ENCODE assay signal across 16 cellular contexts in genomic region chr5:79074641-79075040, GRCh38. TPM values are rescaled to one million over a fixed set of nuclear protein-coding genes. Genes with fewer than 3 reads are reported as not detected.
DNase-seq lines count a peak whose midpoint lies in the region; ATAC-seq, FAIRE-seq and TF ChIP-seq lines count a peak whose summit lies in the region.
"Had no signal": no experiment of that assay in that cellular context is flagged by ENCODE, and none has a peak within 500 bp of the region (broad histone marks: within the 10 kb centered on the region; RNA-seq: fewer than 3 reads in every experiment).

No MANE protein-coding gene starts in this region.

- H4K20me1 ChIP-seq in PC-3 (ENCODE audit: low read length): no peaks in the 10 kb centered on the region

- no peak for FAIRE-seq in urothelium cell line (lab: Jason Lieb, UNC)

- peaks cover 8% of the 10 kb centered on the region; the same call in 1 of the 2 replicates for H3K4me1 ChIP-seq in PC-3 (ENCODE audit: insufficient read depth, low read length)
- H3K4me1 ChIP-seq: Peyer's patch had no signal

- no peaks in the 10 kb centered on the region for H3K79me2 ChIP-seq in PC-3 (ENCODE audit: low read length)

- POLR2A ChIA-PET in PC-3 (lab: Charles Lee; ENCODE audit: unreplicated experiment): no interaction called here

- H3K9me3 Mint-ChIP-seq in activated naive CD8-positive, alpha-beta T cell treated with anti-CD3 and anti-CD28 coated beads, Interleukin-2, amount 50 U/mL, for 24 hours: peaks cover 4% of the 10 kb centered on the region
- H3K9me3 Mint-ChIP-seq in activated naive CD8-positive, alpha-beta T cell treated with anti-CD3 and anti-CD28 coated beads for 36 hours: no peaks in the 10 kb centered on the region

- H3K36me3 Mint-ChIP-seq in activated naive CD8-positive, alpha-beta T cell treated with anti-CD3 and anti-CD28 coated beads, Interleukin-2, amount 50 U/mL, for 24 hours (ENCODE audit: low read depth): no peaks in the 10 kb centered on the region
- no peaks in the 10 kb centered on the region for H3K36me3 Mint-ChIP-seq in activated naive CD8-positive, alpha-beta T cell treated with anti-CD3 and anti-CD28 coated beads for 36 hours

- H3F3A ChIP-seq in PC-3 (ENCODE audit: low read length, unreplicated experiment): no peaks in the 10 kb centered on the region

- BruUV-seq in PC-3 (replicated peaks; lab: Mats Ljungman, UMichigan): no TSS peak

- H3K4me2 ChIP-seq in PC-3 (ENCODE audit: low read length): peak overlapping the region; percentile 11; the same call in 1 of the 2 replicates

- H3K4me3 ChIP-seq in PC-3 (ENCODE audit: low read length): no peak overlapping the region
- H3K4me3 ChIP-seq: esophagus squamous epithelium, Peyer's patch, transverse colon had no signal

- no peaks in the 10 kb centered on the region for H3K9me2 ChIP-seq in PC-3 (replicated peaks; ENCODE audit: low read length)

- intact Hi-C loops in PC-3 (cut with micrococcal nuclease): no loop called here

- H3K27ac Mint-ChIP-seq in activated naive CD8-positive, alpha-beta T cell treated with anti-CD3 and anti-CD28 coated beads, Interleukin-2, amount 50 U/mL, for 24 hours: no peak overlapping the region
- H3K27ac Mint-ChIP-seq in activated naive CD8-positive, alpha-beta T cell treated with anti-CD3 and anti-CD28 coated beads for 36 hours: no peak overlapping the region

- H3K27me3 Mint-ChIP-seq in activated naive CD8-positive, alpha-beta T cell treated with anti-CD3 and anti-CD28 coated beads, Interleukin-2, amount 50 U/mL, for 24 hours: peaks cover 22% of the 10 kb centered on the region
- peaks cover 28% of the 10 kb centered on the region for H3K27me3 Mint-ChIP-seq in activated naive CD8-positive, alpha-beta T cell treated with anti-CD3 and anti-CD28 coated beads for 36 hours

- no peak overlapping the region for H3K4me3 Mint-ChIP-seq in activated naive CD8-positive, alpha-beta T cell treated with anti-CD3 and anti-CD28 coated beads, Interleukin-2, amount 50 U/mL, for 24 hours
- no peak overlapping the region for H3K4me3 Mint-ChIP-seq in activated naive CD8-positive, alpha-beta T cell treated with anti-CD3 and anti-CD28 coated beads for 36 hours

- H3K9ac ChIP-seq in PC-3 (ENCODE audit: low read length): no peak overlapping the region

- no peak overlapping the region for H3K27ac ChIP-seq in PC-3 (ENCODE audit: low read length)
- H3K27ac ChIP-seq: esophagus squamous epithelium, Peyer's patch, transverse colon had no signal

- H3K4me1 Mint-ChIP-seq in activated naive CD8-positive, alpha-beta T cell treated with anti-CD3 and anti-CD28 coated beads, Interleukin-2, amount 50 U/mL, for 24 hours: peaks cover 6% of the 10 kb centered on the region
- peaks cover 10% of the 10 kb centered on the region for H3K4me1 Mint-ChIP-seq in activated naive CD8-positive, alpha-beta T cell treated with anti-CD3 and anti-CD28 coated beads for 36 hours

- CTCF ChIA-PET in PC-3 (lab: Charles Lee): no interaction called here

- DNase-seq in activated naive CD8-positive, alpha-beta T cell treated with anti-CD3 and anti-CD28 coated beads, Interleukin-2, amount 50 U/mL, for 24 hours: no peak
- DNase-seq in activated naive CD8-positive, alpha-beta T cell treated with anti-CD3 and anti-CD28 coated beads for 36 hours: no peak
- DNase-seq in PC-3 (peak; percentile 64), fibroblast of gingiva (ENCODE audit: low read depth) (peak; percentile 30), urothelium cell line (ENCODE audit: low spot score) (peak; percentile 53), GM19238 (ENCODE audit: insufficient read length, low spot score) (no peak), DMS79 (lab: John Stamatoyannopoulos, UW) (no peak)
- DNase-seq: AML-193, caudate nucleus, esophagus squamous epithelium, NCI-H345, Peyer's patch, transverse colon had no signal

- H3K36me3 ChIP-seq in PC-3 (ENCODE audit: low read depth, low read length): no peaks in the 10 kb centered on the region
- H3K36me3 ChIP-seq: esophagus squamous epithelium, Peyer's patch, transverse colon had no signal

- no peak for TF ChIP-seq CTCF in PC-3 (conservative IDR thresholded peaks at IDR 0.05; ENCODE audit: low read depth, low read length)

- H3K27me3 ChIP-seq in PC-3 (ENCODE audit: low read length): no peaks in the 10 kb centered on the region
- H3K27me3 ChIP-seq: Peyer's patch had no signal

- peak overlapping the region; percentile 59 for H2AFZ ChIP-seq in PC-3 (ENCODE audit: low read length)

- H3K9me3 ChIP-seq in PC-3 (ENCODE audit: low read length): 0 out of 2 replicates have a peak, but pooled peaks cover 4% of the 10 kb centered on the region
- H3K9me3 ChIP-seq: Peyer's patch, transverse colon had no signal

- peak; percentile 59 for ATAC-seq in activated naive CD8-positive, alpha-beta T cell treated with anti-CD3 and anti-CD28 coated beads, Interleukin-2, amount 50 U/mL, for 24 hours
- peak; percentile 80 for ATAC-seq in PC-3
- ATAC-seq in HG02884 (IDR thresholded peaks at IDR 0.05; ENCODE audit: unreplicated experiment): no peak
- ATAC-seq: sciatic nerve had no signal

RNA-seq across cellular contexts. Expression of gene BHMT2, which starts 5.1 kb away (rescaled TPM):
- not detected for total RNA-seq in activated naive CD8-positive, alpha-beta T cell treated with anti-CD3 and anti-CD28 coated beads for 36 hours
- total RNA-seq in PC-3 (2014; rRNA removed): not detected in 2 replicates

RNA-seq across cellular contexts. Expression of gene DMGDH, which starts 5.2 kb away (rescaled TPM):
- not detected for total RNA-seq in activated naive CD8-positive, alpha-beta T cell treated with anti-CD3 and anti-CD28 coated beads for 36 hours
- 0.35 TPM in 1 of 2 replicates, not detected in the other for total RNA-seq in PC-3 (2014; rRNA removed)

RNA-seq across cellular contexts. Expression of gene BHMT, which starts 37.0 kb away (rescaled TPM):
- total RNA-seq in activated naive CD8-positive, alpha-beta T cell treated with anti-CD3 and anti-CD28 coated beads for 36 hours: not detected
- not detected in 2 replicates for total RNA-seq in PC-3 (2014; rRNA removed)
- total RNA-seq: myocyte, Peyer's patch, transverse colon had no signal

Comparison
In these comparisons a context has a peak if more than half of its experiments do, and no peak if none do; other contexts are left out.
1. DNase-seq: peak in PC-3 (single experiment), fibroblast of gingiva (single experiment) and urothelium cell line (single experiment); none in activated naive CD8-positive, alpha-beta T cell treated with anti-CD3 and anti-CD28 coated beads, Interleukin-2, amount 50 U/mL, for 24 hours (single experiment), activated naive CD8-positive, alpha-beta T cell treated with anti-CD3 and anti-CD28 coated beads for 36 hours (single experiment), GM19238 (single experiment) and DMS79 (single experiment).